ENCODE assay signal across 8 cellular contexts in genomic region chr21:39182016-39182415, GRCh38. TPM values are rescaled to one million over a fixed set of nuclear protein-coding genes. Genes with fewer than 3 reads are reported as not detected.
DNase-seq lines count a peak whose midpoint lies in the region; ATAC-seq and TF ChIP-seq lines count a peak whose summit lies in the region.

No MANE protein-coding gene starts in this region.

- peak overlapping the region; percentile 76 to 85 for H3K4me3 ChIP-seq in gastroesophageal sphincter
- H3K4me3 ChIP-seq in body of pancreas = peak overlapping the region in 1 of 2 donors; percentile 59
- H3K4me3 ChIP-seq in lower leg skin (ENCODE audit: low read depth, poor library complexity, severe bottlenecking) = no peak overlapping the region

- H3K9me3 Mint-ChIP-seq in stimulated activated effector memory CD8-positive, alpha-beta T cell treated with anti-CD3 and anti-CD28 coated beads, Interleukin-12 subunit alpha, Interleukin-12 subunit beta, amount 100 ng/mL, for 72 hours = no peaks in the 10 kb centered on the region

- H3K4me3 Mint-ChIP-seq in stimulated activated effector memory CD8-positive, alpha-beta T cell treated with anti-CD3 and anti-CD28 coated beads, Interleukin-12 subunit alpha, Interleukin-12 subunit beta, amount 100 ng/mL, for 72 hours = peak overlapping the region; percentile 90

- no peak for TF ChIP-seq CTCF in VCaP (conservative IDR thresholded peaks at IDR 0.05)
- TF ChIP-seq CTCF in gastroesophageal sphincter (IDR thresholded peaks at IDR 0.05) = no peak
- no peak for TF ChIP-seq CTCF in body of pancreas (IDR thresholded peaks at IDR 0.05)
- TF ChIP-seq CTCF in lower leg skin (IDR thresholded peaks at IDR 0.05) = no peak

- TF ChIP-seq POLR2A in gastroesophageal sphincter (IDR thresholded peaks at IDR 0.05) = no peak
- TF ChIP-seq POLR2A in body of pancreas (IDR thresholded peaks at IDR 0.05) = no peak
- TF ChIP-seq POLR2A in lower leg skin (IDR thresholded peaks at IDR 0.05) = no peak

- peaks cover 47% of the 10 kb centered on the region for H3K36me3 Mint-ChIP-seq in stimulated activated effector memory CD8-positive, alpha-beta T cell treated with anti-CD3 and anti-CD28 coated beads, Interleukin-12 subunit alpha, Interleukin-12 subunit beta, amount 100 ng/mL, for 72 hours

- H3K36me3 ChIP-seq in gastroesophageal sphincter (peaks cover 0 to 24% of the 10 kb centered on the region in 2 donors), body of pancreas (replicated peaks in 1 of 2; ENCODE audit: insufficient read depth in 1 of 2, low read depth in 2 of 2) (no peaks in the 10 kb centered on the region)

- ATAC-seq in gastroesophageal sphincter = no peak
- no peak for ATAC-seq in stimulated activated effector memory CD8-positive, alpha-beta T cell treated with anti-CD3 and anti-CD28 coated beads, Interleukin-12 subunit alpha, Interleukin-12 subunit beta, amount 100 ng/mL, for 72 hours
- ATAC-seq in body of pancreas = no peak

- H3K27me3 ChIP-seq in gastroesophageal sphincter = no peaks in the 10 kb centered on the region
- no peaks in the 10 kb centered on the region for H3K27me3 ChIP-seq in body of pancreas

- 56 to 72% methylated on average over 6 to 8 of the region's 8 CpGs for WGBS in gastroesophageal sphincter (ENCODE audit: low coverage in 1 of 2), 2 donors
- WGBS in body of pancreas, 2 donors = 26 to 29% methylated on average over 8 of the region's 8 CpGs
- 35 to 54% methylated on average over 8 of the region's 8 CpGs for WGBS in lower leg skin, 2 donors

- H3K27ac Mint-ChIP-seq in stimulated activated effector memory CD8-positive, alpha-beta T cell treated with anti-CD3 and anti-CD28 coated beads, Interleukin-12 subunit alpha, Interleukin-12 subunit beta, amount 100 ng/mL, for 72 hours = peak overlapping the region; percentile 95

- peaks cover 32% of the 10 kb centered on the region for H3K4me1 Mint-ChIP-seq in stimulated activated effector memory CD8-positive, alpha-beta T cell treated with anti-CD3 and anti-CD28 coated beads, Interleukin-12 subunit alpha, Interleukin-12 subunit beta, amount 100 ng/mL, for 72 hours

- H3K27ac ChIP-seq in VCaP (peak overlapping the region; percentile 82; the same call in 1 of the 2 replicates), gastroesophageal sphincter (no peak overlapping the region), body of pancreas (no peak overlapping the region)

- intact Hi-C loops in body of pancreas (cut with DNase I) = no loop called here
- intact Hi-C loops in lower leg skin (cut with DNase I; ENCODE audit: low total_unique reads) = no loop called here

- H3K9me3 ChIP-seq in gastroesophageal sphincter (no peaks in the 10 kb centered on the region), body of pancreas (no peaks in the 10 kb centered on the region)

- peak; percentile 21 for DNase-seq in NCI-H748 (lab: John Stamatoyannopoulos, UW; ENCODE audit: unreplicated experiment)
- DNase-seq in NCI-H748 treated with DMSO at 0.1 percent for 48 hours (lab: John Stamatoyannopoulos, UW) = no peak
- DNase-seq in stimulated activated effector memory CD8-positive, alpha-beta T cell treated with anti-CD3 and anti-CD28 coated beads, Interleukin-12 subunit alpha, Interleukin-12 subunit beta, amount 100 ng/mL, for 72 hours (ENCODE audit: low spot score in 2 of 2) = no peak
- no peak for DNase-seq in body of pancreas
- DNase-seq in lower leg skin (ENCODE audit: low spot score in 2 of 2) = no peak
- no peak for DNase-seq in NCI-H187 treated with DMSO at 0.1 percent for 48 hours (lab: John Stamatoyannopoulos, UW)

- TF ChIP-seq EP300 in gastroesophageal sphincter (IDR thresholded peaks at IDR 0.05) = no peak

- peaks cover 0 to 31% (median 7%) of the 10 kb centered on the region in 3 donors for H3K4me1 ChIP-seq in gastroesophageal sphincter
- peaks cover 21% of the 10 kb centered on the region for H3K4me1 ChIP-seq in body of pancreas

RNA-seq across cellular contexts. Expression of gene PSMG1, which starts 1.2 kb away (rescaled TPM):
- total RNA-seq in gastroesophageal sphincter (10 to 100 TPM; 19.0 to 33.7 (median 30.4) TPM), body of pancreas (10 to 100 TPM; 16.6 to 19.4 TPM), lower leg skin (10 to 100 TPM; 16.9 to 36.8 (median 25.5) TPM)
